In genomic region chr2:9311488-9311887, GRCh38 we compare ENCODE assay signal across 10 cellular contexts.
DNase-seq lines count a peak whose midpoint lies in the region; ATAC-seq and TF ChIP-seq lines count a peak whose summit lies in the region.
"Had no signal": no experiment of that assay in that cellular context is flagged by ENCODE, and none has a peak within 500 bp of the region (broad histone marks: within the 10 kb centered on the region; RNA-seq: fewer than 3 reads in every experiment).

No MANE protein-coding gene starts in this region.

- H3K4me1 ChIP-seq in Peyer's patch, result peaks cover 0 to 28% (median 5%) of the 10 kb centered on the region in 4 donors
- peaks cover 3 to 21% of the 10 kb centered on the region in 2 donors for H3K4me1 ChIP-seq in esophagus (ENCODE audit: control insufficient read depth in 2 of 2, insufficient read depth in 2 of 2, low read length in 1 of 2)
- H3K4me1 ChIP-seq in mucosa of rectum (ENCODE audit: control insufficient read depth in 2 of 2, insufficient read depth in 2 of 2, low read length in 2 of 2), result peaks cover 6 to 13% of the 10 kb centered on the region in 2 donors

- WGBS in esophagus, 2 donors, result 38 to 47% methylated on average over 12 of the region's 12 CpGs

- TF ChIP-seq POLR2A in Peyer's patch (IDR thresholded peaks at IDR 0.05), result no peak

- H3K27ac ChIP-seq in Peyer's patch, result peak overlapping the region in 3 of 4 donors; percentile 18 to 69 (median 47)
- H3K27ac ChIP-seq in esophagus (ENCODE audit: low read depth in 2 of 2, low read length in 1 of 2), result peak overlapping the region; percentile 56 to 71
- peak overlapping the region; percentile 25 to 27 for H3K27ac ChIP-seq in mucosa of rectum (ENCODE audit: low read depth in 2 of 2, low read length in 2 of 2)

- H3K27me3 ChIP-seq in Peyer's patch (no peaks in the 10 kb centered on the region), esophagus (ENCODE audit: control insufficient read depth in 1 of 2, insufficient read depth in 2 of 2, low read length in 2 of 2) (no peaks in the 10 kb centered on the region), mucosa of rectum (ENCODE audit: control insufficient read depth in 2 of 2, insufficient read depth in 2 of 2, low read length in 2 of 2) (no peaks in the 10 kb centered on the region)

- TF ChIP-seq CTCF in Peyer's patch (IDR thresholded peaks at IDR 0.05), result no peak

- H3K36me3 ChIP-seq in Peyer's patch (no peaks in the 10 kb centered on the region), esophagus (ENCODE audit: control insufficient read depth in 2 of 2, insufficient read depth in 2 of 2, low read length in 1 of 2) (no peaks in the 10 kb centered on the region), mucosa of rectum (ENCODE audit: control insufficient read depth in 2 of 2, insufficient read depth in 2 of 2, low read length in 2 of 2) (peaks cover 0 to 2% of the 10 kb centered on the region in 2 donors)

- H3K4me3 ChIP-seq in Peyer's patch, result no peak overlapping the region
- H3K4me3 ChIP-seq in esophagus (ENCODE audit: low read depth in 1 of 2, low read length in 2 of 2), result no peak overlapping the region
- H3K4me3 ChIP-seq in mucosa of rectum (ENCODE audit: low read length in 2 of 2), result no peak overlapping the region

- ATAC-seq in GM18861 (IDR thresholded peaks at IDR 0.05; ENCODE audit: unreplicated experiment), result no peak

- no peak overlapping the region for H3K9ac ChIP-seq in mucosa of rectum (ENCODE audit: low read depth in 1 of 2, low read length in 2 of 2)

- DNase-seq in A172 (ENCODE audit: low spot score), result peak; percentile 80
- DNase-seq in Peyer's patch, result no peak
- DNase-seq in germinal center (ENCODE audit: low spot score), result no peak
- no peak for DNase-seq in NCI-H1436 (lab: John Stamatoyannopoulos, UW)
- no peak for DNase-seq in middle frontal gyrus (ENCODE audit: extremely low spot score, low spot score)
- DNase-seq: activated CD4-positive, CD25-positive, alpha-beta regulatory T cell; NCI-H2171 had no signal

- H3K9me3 ChIP-seq in Peyer's patch, result no peaks in the 10 kb centered on the region
- no peaks in the 10 kb centered on the region for H3K9me3 ChIP-seq in esophagus (ENCODE audit: control insufficient read depth in 2 of 2, insufficient read depth in 1 of 2, low read depth in 1 of 2, low read length in 1 of 2)
- H3K9me3 ChIP-seq in mucosa of rectum (ENCODE audit: control insufficient read depth in 2 of 2, low read length in 2 of 2), result no peaks in the 10 kb centered on the region
